ENCODE assay signal across 16 cellular contexts in the genomic region with DNA sequence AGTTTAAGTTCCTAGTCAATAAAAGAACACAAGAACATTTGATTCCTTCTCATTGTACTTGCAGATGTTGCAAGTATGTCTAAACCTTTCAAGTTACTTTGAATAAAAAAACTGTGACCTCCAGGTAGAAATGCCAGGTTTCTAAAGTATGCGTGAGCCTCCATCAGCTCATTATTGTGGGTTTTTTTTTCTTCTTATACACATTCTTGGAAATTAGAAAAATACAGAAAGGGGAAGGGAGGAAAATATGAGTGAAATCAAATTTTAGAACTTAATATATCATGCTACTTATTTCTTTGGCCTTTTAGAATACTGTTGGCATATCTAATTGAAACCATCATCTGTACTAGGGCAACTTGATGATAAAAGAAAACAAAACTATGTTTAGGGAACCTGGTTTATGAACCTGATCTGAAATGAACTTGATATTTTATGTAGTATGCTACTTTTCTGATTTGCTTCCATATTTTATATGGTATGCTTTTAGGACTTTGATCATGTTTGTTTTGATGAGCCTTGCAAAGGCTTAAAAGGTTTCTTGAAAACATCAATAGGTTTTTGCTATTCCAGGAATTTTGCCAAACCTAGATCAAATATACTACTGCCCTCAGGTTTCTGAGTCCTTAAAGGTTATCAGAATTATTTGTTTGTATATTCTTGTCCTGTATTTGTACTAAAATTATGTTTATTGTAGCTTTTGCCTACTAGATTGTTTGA.
A peak's percentile ranks its signal among the peaks of the same experiment; 100 is the strongest.
DNase-seq lines count a peak whose midpoint lies in the region; ATAC-seq and TF ChIP-seq lines count a peak whose summit lies in the region.
"Had no signal": no experiment of that assay in that cellular context is flagged by ENCODE, and none has a peak within 500 bp of the region (broad histone marks: within the 10 kb centered on the region; RNA-seq: fewer than 3 reads in every experiment).

No MANE protein-coding gene starts in this region.

- peaks cover 8 to 19% of the 10 kb centered on the region in 2 donors for H3K36me3 Mint-ChIP-seq in activated naive CD4-positive, alpha-beta T cell treated with anti-CD3 and anti-CD28 coated beads, Interleukin-2, amount 50 U/mL, for 72 hours
- H3K36me3 Mint-ChIP-seq in activated naive CD4-positive, alpha-beta T cell treated with anti-CD3 and anti-CD28 coated beads, Interleukin-2, amount 10 ng/mL, durations not matched to agents 7 days and 5 days: no peaks in the 10 kb centered on the region

- H3K27ac Mint-ChIP-seq in activated naive CD4-positive, alpha-beta T cell treated with anti-CD3 and anti-CD28 coated beads, Interleukin-2, amount 50 U/mL, for 72 hours: peak overlapping the region; percentile 61 to 62
- no peak overlapping the region for H3K27ac Mint-ChIP-seq in activated naive CD4-positive, alpha-beta T cell treated with anti-CD3 and anti-CD28 coated beads, Interleukin-2, amount 10 ng/mL, durations not matched to agents 7 days and 5 days
- H3K27ac Mint-ChIP-seq: B cell had no signal

- peak overlapping the region; percentile 69 for H3K27ac ChIP-seq in VCaP

- peaks cover 5 to 23% of the 10 kb centered on the region in 2 donors for H3K9me3 Mint-ChIP-seq in activated naive CD4-positive, alpha-beta T cell treated with anti-CD3 and anti-CD28 coated beads, Interleukin-2, amount 50 U/mL, for 72 hours
- peaks cover 8% of the 10 kb centered on the region for H3K9me3 Mint-ChIP-seq in activated naive CD4-positive, alpha-beta T cell treated with anti-CD3 and anti-CD28 coated beads, Interleukin-2, amount 10 ng/mL, durations not matched to agents 7 days and 5 days
- H3K9me3 Mint-ChIP-seq: H9 had no signal

- CTCF ChIA-PET in activated naive CD4-positive, alpha-beta T cell treated with anti-CD3 and anti-CD28 coated beads, Interleukin-2, amount 10 ng/mL, durations not matched to agents 7 days and 5 days (lab: Charles Lee): no interaction called here

- peaks cover 27% of the 10 kb centered on the region for H3K4me1 Mint-ChIP-seq in activated naive CD4-positive, alpha-beta T cell treated with anti-CD3 and anti-CD28 coated beads, Interleukin-2, amount 10 ng/mL, durations not matched to agents 7 days and 5 days
- H3K4me1 Mint-ChIP-seq: B cell had no signal

- DNase-seq in activated naive CD4-positive, alpha-beta T cell treated with anti-CD3 and anti-CD28 coated beads, Interleukin-2, amount 50 U/mL, for 72 hours (ENCODE audit: low spot score in 2 of 2): no peak
- DNase-seq in activated naive CD4-positive, alpha-beta T cell treated with anti-CD3 and anti-CD28 coated beads, Interleukin-2, amount 10 ng/mL, durations not matched to agents 7 days and 5 days: no peak
- DNase-seq in left lobe of liver (ENCODE audit: low spot score) (no peak), C1 segment of cervical spinal cord (lab: John Stamatoyannopoulos, UW) (no peak), cortex of kidney (lab: John Stamatoyannopoulos, UW) (no peak)
- DNase-seq: EL, H9, Karpas-422, NCI-H1105 treated with DMSO at 0.1 percent for 48 hours, NCI-H2029, NCI-H2171 treated with DMSO at 0.1 percent for 48 hours, NCI-H510A treated with DMSO at 0.1 percent for 48 hours, SHP77 had no signal

- no peak overlapping the region for H3K4me3 Mint-ChIP-seq in activated naive CD4-positive, alpha-beta T cell treated with anti-CD3 and anti-CD28 coated beads, Interleukin-2, amount 10 ng/mL, durations not matched to agents 7 days and 5 days
- H3K4me3 Mint-ChIP-seq: B cell, H9 had no signal

- H3K27me3 Mint-ChIP-seq in activated naive CD4-positive, alpha-beta T cell treated with anti-CD3 and anti-CD28 coated beads, Interleukin-2, amount 10 ng/mL, durations not matched to agents 7 days and 5 days: peaks cover 14% of the 10 kb centered on the region

- TF ChIP-seq CTCF in VCaP (conservative IDR thresholded peaks at IDR 0.05): no peak

- ATAC-seq in activated naive CD4-positive, alpha-beta T cell treated with anti-CD3 and anti-CD28 coated beads, Interleukin-2, amount 50 U/mL, for 72 hours: peak; percentile 16 to 70
- ATAC-seq in left lobe of liver: peak; percentile 45
- ATAC-seq in GM18520 (IDR thresholded peaks at IDR 0.05; ENCODE audit: unreplicated experiment): no peak
